Comparison of ENCODE assay signal across 1 cellular context in genomic region chr22:38228873-38229740, GRCh38.
A peak's percentile ranks its signal among the peaks of the same experiment; 100 is the strongest.
TF ChIP-seq lines count a peak whose summit lies in the region.

No MANE protein-coding gene starts in this region.

TF ChIP-seq in endothelial cell of umbilical vein, 7 proteins besides CTCF, POLR2A, EP300 and RAD21:
- TF ChIP-seq JUN (IDR thresholded peaks at IDR 0.05; ENCODE audit: borderline replicate concordance, insufficient read depth, insufficient read length, low read depth) (peak; percentile 83), GATA2 (IDR thresholded peaks at IDR 0.05; ENCODE audit: insufficient read depth, insufficient read length, low read depth, low read length) (peak; percentile 51), MAX (IDR thresholded peaks at IDR 0.05; ENCODE audit: insufficient read depth, insufficient read length) (no peak), POLR2AphosphoS5 (IDR thresholded peaks at IDR 0.05; ENCODE audit: insufficient read depth, low read depth, low read length) (peak; percentile 82), FOS (IDR thresholded peaks at IDR 0.05; ENCODE audit: borderline replicate concordance, insufficient read depth, low read length) (peak; percentile 89), EZH2 (IDR thresholded peaks at IDR 0.05; ENCODE audit: borderline replicate concordance, low read depth, low read length, severe bottlenecking) (no peak), MYC (IDR thresholded peaks at IDR 0.05; ENCODE audit: low read depth, low read length) (no peak)
